7 cellular contexts compared by ENCODE assay signal in genomic region chr1:10338047-10338446, GRCh38.
DNase-seq lines count a peak whose midpoint lies in the region; ATAC-seq, FAIRE-seq and TF ChIP-seq lines count a peak whose summit lies in the region.

No MANE protein-coding gene starts in this region.

- no peaks in the 10 kb centered on the region for H3K9me3 Mint-ChIP-seq in endothelial cell (ENCODE audit: unreplicated experiment)

- in situ Hi-C loops in KBM-7 (cut with MboI; ENCODE audit: low pct_unique_long_range_greater_than_20kb, low sequenced_read_pairs): no loop called here

- no peak overlapping the region for H3K4me3 Mint-ChIP-seq in endothelial cell (ENCODE audit: unreplicated experiment)

- ATAC-seq in thoracic aorta (ENCODE audit: insufficient number of reproducible peaks, low FRiP score, low read depth): no peak
- no peak for ATAC-seq in HG03025 (IDR thresholded peaks at IDR 0.05; ENCODE audit: low FRiP score, unreplicated experiment)

- H3K27me3 Mint-ChIP-seq in endothelial cell (ENCODE audit: unreplicated experiment): peaks cover 2% of the 10 kb centered on the region

- no peak overlapping the region for H3K27ac Mint-ChIP-seq in endothelial cell (ENCODE audit: unreplicated experiment)

- H3K27ac ChIP-seq in thoracic aorta: no peak overlapping the region

- no peaks in the 10 kb centered on the region for H3K27me3 ChIP-seq in thoracic aorta (replicated peaks; ENCODE audit: insufficient read depth)

- no peak overlapping the region for H3K4me3 ChIP-seq in thoracic aorta

- H3K36me3 Mint-ChIP-seq in endothelial cell (ENCODE audit: low read depth, unreplicated experiment): peaks cover 23% of the 10 kb centered on the region

- H3K4me1 Mint-ChIP-seq in endothelial cell (ENCODE audit: unreplicated experiment): peaks cover 3% of the 10 kb centered on the region

- no peaks in the 10 kb centered on the region for H3K9me3 ChIP-seq in thoracic aorta

- peak; percentile 86 for FAIRE-seq in G401.6 (lab: Jason Lieb, UNC)

- no peaks in the 10 kb centered on the region for H3K4me1 ChIP-seq in thoracic aorta (ENCODE audit: control insufficient read depth in 1 of 2, low read depth in 2 of 2)

- peaks cover 55% of the 10 kb centered on the region for H3K36me3 ChIP-seq in thoracic aorta

- TF ChIP-seq CTCF in endothelial cell (IDR thresholded peaks at IDR 0.05; ENCODE audit: unreplicated experiment) (no peak), thoracic aorta (IDR thresholded peaks at IDR 0.05) (peak; percentile 72)

- DNase-seq in KBM-7: peak; percentile 55
- DNase-seq in activated CD4-positive, alpha-beta T cell treated with anti-CD3 and anti-CD28 coated beads for 48 hours: peak; percentile 59
- DNase-seq in endothelial cell (ENCODE audit: low spot score): peak; percentile 53
- DNase-seq in midbrain (lab: John Stamatoyannopoulos, UW): peak; percentile 83
- DNase-seq in thoracic aorta (ENCODE audit: low spot score): no peak
